ENCODE assay signal across 1 cellular context in the genomic region with DNA sequence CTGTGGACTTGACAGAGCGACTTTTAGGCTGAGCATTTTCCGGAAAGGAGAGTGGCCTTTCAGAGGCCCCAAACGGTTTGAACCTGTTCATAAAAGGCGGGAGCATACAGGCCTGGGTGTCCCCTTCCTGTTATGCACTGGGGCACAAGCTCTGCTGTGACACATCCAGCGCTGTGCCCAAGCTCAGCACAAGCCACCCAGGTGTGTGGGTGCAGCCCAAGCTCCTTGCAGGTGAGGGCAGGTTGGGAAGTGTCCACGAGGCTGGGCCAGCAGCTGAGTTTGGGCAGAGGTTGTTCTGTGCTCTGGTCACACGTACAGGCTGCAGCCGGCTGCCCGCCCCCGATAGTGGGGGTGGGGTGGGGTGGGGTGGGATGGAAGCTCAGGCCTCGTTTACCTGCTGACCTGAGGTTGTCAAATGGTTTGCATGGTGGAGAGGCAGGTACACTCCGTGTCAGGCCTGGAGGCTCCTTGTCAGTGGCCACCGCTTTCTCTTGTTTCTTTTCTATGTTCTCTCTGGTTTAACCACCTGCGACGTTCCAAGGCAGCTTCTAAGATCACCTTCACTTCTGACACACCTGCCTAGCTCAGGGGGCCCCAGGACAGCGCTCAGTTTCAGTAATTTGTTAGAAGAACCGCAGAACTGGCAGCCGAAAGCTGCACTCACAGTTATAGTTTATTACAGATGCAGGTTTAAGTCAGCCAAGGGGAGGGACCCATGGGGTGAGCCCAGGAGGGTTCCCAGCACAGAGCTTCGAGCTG.
TF ChIP-seq lines count a peak whose summit lies in the region.

No MANE protein-coding gene starts in this region.

TF ChIP-seq in HepG2, 621 proteins besides CTCF, POLR2A, EP300 and RAD21 (continued from another document and continues in another):
- TF ChIP-seq DMTF1 (CRISPR knock-in tag; IDR thresholded peaks at IDR 0.05) = no peak
- TF ChIP-seq, protein P1, sequence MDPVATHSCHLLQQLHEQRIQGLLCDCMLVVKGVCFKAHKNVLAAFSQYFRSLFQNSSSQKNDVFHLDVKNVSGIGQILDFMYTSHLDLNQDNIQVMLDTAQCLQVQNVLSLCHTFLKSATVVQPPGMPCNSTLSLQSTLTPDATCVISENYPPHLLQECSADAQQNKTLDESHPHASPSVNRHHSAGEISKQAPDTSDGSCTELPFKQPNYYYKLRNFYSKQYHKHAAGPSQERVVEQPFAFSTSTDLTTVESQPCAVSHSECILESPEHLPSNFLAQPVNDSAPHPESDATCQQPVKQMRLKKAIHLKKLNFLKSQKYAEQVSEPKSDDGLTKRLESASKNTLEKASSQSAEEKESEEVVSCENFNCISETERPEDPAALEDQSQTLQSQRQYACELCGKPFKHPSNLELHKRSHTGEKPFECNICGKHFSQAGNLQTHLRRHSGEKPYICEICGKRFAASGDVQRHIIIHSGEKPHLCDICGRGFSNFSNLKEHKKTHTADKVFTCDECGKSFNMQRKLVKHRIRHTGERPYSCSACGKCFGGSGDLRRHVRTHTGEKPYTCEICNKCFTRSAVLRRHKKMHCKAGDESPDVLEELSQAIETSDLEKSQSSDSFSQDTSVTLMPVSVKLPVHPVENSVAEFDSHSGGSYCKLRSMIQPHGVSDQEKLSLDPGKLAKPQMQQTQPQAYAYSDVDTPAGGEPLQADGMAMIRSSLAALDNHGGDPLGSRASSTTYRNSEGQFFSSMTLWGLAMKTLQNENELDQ (CRISPR knock-in tag; IDR thresholded peaks at IDR 0.05; ENCODE audit: borderline replicate concordance) = no peak
- peak; percentile 41 for TF ChIP-seq U2AF1 (optimal IDR thresholded peaks at IDR 0.05; ENCODE audit: low read depth, low read length)
- TF ChIP-seq ZBTB1 (CRISPR knock-in tag; IDR thresholded peaks at IDR 0.05; ENCODE audit: borderline replicate concordance) = no peak
- TF ChIP-seq, protein P2, sequence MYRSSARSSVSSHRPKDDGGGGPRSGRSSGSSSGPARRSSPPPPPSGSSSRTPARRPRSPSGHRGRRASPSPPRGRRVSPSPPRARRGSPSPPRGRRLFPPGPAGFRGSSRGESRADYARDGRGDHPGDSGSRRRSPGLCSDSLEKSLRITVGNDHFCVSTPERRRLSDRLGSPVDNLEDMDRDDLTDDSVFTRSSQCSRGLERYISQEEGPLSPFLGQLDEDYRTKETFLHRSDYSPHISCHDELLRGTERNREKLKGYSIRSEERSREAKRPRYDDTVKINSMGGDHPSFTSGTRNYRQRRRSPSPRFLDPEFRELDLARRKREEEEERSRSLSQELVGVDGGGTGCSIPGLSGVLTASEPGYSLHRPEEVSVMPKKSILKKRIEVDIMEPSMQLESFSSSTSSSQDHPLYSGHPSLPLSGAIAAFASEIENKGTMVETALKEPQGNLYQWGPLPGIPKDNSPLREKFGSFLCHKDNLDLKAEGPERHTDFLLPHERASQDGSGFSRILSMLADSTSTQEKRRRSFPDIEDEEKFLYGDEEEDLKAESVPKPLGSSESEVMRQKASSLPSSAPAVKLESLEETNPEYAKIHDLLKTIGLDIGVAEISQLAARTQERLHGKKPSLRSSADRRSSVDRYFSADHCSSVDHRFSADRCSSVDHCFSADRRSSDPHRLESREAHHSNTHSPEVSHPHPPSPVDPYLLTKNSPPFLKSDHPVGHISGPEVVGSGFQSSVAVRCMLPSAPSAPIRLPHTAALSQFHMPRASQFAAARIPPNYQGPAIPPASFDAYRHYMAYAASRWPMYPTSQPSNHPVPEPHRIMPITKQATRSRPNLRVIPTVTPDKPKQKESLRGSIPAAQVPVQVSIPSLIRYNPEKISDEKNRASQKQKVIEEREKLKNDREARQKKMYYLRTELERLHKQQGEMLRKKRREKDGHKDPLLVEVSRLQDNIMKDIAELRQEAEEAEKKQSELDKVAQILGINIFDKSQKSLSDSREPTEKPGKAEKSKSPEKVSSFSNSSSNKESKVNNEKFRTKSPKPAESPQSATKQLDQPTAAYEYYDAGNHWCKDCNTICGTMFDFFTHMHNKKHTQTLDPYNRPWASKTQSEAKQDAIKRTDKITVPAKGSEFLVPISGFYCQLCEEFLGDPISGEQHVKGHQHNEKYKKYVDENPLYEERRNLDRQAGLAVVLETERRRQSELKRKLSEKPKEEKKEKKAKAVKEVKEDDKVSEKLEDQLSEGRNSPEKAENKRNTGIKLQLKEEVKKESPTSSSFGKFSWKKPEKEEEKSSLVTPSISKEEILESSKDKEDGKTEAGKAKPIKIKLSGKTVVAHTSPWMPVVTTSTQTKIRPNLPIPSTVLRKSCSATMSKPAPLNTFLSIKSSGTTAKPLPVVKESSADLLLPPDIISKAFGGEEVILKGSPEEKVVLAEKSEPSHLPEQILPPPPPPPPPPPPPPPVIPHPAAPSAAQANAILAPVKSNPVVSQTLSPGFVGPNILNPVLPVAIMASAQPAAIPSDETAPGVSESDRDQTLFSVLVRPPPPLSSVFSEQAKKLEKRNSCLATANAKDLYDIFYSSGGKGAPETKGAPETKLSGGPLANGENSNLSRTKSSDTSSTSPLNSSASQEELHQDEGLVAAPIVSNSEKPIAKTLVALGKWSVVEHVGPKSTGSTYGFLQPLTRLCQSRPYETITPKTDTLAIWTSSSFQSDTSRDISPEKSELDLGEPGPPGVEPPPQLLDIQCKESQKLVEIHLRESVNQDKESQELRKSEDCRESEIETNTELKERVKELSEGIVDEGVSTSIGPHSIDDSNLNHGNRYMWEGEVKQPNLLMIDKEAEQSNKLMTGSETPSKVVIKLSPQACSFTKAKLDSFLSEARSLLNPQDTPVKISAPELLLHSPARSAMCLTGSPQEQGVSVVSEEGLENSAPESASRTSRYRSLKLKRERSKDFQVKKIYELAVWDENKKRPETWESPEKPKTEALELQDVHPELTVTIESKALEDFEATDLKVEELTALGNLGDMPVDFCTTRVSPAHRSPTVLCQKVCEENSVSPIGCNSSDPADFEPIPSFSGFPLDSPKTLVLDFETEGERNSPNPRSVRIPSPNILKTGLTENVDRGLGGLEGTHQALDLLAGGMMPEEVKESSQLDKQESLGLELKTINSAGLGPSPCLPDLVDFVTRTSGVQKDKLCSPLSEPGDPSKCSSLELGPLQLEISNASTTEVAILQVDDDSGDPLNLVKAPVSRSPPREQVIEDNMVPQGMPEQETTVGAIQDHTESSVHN (CRISPR knock-in tag; IDR thresholded peaks at IDR 0.05) = no peak
- TF ChIP-seq PAXIP1 (CRISPR knock-in tag; conservative IDR thresholded peaks at IDR 0.05) = no peak
- peak; percentile 82; the same call in 1 of the 2 replicates for TF ChIP-seq ZC3H13 (CRISPR knock-in tag; IDR thresholded peaks at IDR 0.05)
- TF ChIP-seq THAP11 (CRISPR knock-in tag; IDR thresholded peaks at IDR 0.05) = no peak
- TF ChIP-seq ZNF605 (CRISPR knock-in tag; IDR thresholded peaks at IDR 0.05) = no peak
- TF ChIP-seq ZNF841 (CRISPR knock-in tag; IDR thresholded peaks at IDR 0.05; ENCODE audit: borderline replicate concordance) = peak; percentile 24; the same call in 1 of the 2 replicates
- TF ChIP-seq ARNT2 (CRISPR knock-in tag; IDR thresholded peaks at IDR 0.05; ENCODE audit: low read depth) = no peak
- no peak for TF ChIP-seq ELF3 (CRISPR knock-in tag; IDR thresholded peaks at IDR 0.05)
- TF ChIP-seq IKZF4 (CRISPR knock-in tag; IDR thresholded peaks at IDR 0.05; ENCODE audit: borderline replicate concordance, low read depth, not compliant biosample characterization) = no peak
- TF ChIP-seq, protein P3, sequence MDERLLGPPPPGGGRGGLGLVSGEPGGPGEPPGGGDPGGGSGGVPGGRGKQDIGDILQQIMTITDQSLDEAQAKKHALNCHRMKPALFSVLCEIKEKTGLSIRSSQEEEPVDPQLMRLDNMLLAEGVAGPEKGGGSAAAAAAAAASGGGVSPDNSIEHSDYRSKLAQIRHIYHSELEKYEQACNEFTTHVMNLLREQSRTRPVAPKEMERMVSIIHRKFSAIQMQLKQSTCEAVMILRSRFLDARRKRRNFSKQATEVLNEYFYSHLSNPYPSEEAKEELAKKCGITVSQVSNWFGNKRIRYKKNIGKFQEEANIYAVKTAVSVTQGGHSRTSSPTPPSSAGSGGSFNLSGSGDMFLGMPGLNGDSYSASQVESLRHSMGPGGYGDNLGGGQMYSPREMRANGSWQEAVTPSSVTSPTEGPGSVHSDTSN (CRISPR knock-in tag; IDR thresholded peaks at IDR 0.05) = no peak
- no peak; the same call in 1 of the 2 replicates for TF ChIP-seq ZNF564 (CRISPR knock-in tag; IDR thresholded peaks at IDR 0.05)
- 0 out of 2 replicates have a peak, but pooled peaks have one; percentile 41 for TF ChIP-seq REL (CRISPR knock-in tag; conservative IDR thresholded peaks at IDR 0.05)
- peak; percentile 26; the same call in 1 of the 2 replicates for TF ChIP-seq RBAK (CRISPR knock-in tag; IDR thresholded peaks at IDR 0.05)
- no peak for TF ChIP-seq ZNF138 (CRISPR knock-in tag; IDR thresholded peaks at IDR 0.05; ENCODE audit: low read depth)
- TF ChIP-seq ZEB1 (IDR thresholded peaks at IDR 0.05; ENCODE audit: insufficient replicate concordance, low read depth) = peak; percentile 49
- TF ChIP-seq ZC3H4 (CRISPR knock-in tag; IDR thresholded peaks at IDR 0.05; ENCODE audit: borderline replicate concordance) = no peak
- TF ChIP-seq HDAC1 (CRISPR knock-in tag; IDR thresholded peaks at IDR 0.05) = no peak
- TF ChIP-seq, protein P4, sequence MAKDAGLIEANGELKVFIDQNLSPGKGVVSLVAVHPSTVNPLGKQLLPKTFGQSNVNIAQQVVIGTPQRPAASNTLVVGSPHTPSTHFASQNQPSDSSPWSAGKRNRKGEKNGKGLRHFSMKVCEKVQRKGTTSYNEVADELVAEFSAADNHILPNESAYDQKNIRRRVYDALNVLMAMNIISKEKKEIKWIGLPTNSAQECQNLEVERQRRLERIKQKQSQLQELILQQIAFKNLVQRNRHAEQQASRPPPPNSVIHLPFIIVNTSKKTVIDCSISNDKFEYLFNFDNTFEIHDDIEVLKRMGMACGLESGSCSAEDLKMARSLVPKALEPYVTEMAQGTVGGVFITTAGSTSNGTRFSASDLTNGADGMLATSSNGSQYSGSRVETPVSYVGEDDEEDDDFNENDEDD (CRISPR knock-in tag; IDR thresholded peaks at IDR 0.05; ENCODE audit: borderline replicate concordance) = no peak
- 0 out of 2 replicates have a peak, but pooled peaks have one; percentile 22 for TF ChIP-seq ZNF235 (CRISPR knock-in tag; IDR thresholded peaks at IDR 0.05; ENCODE audit: borderline replicate concordance)
- TF ChIP-seq MXD1 (CRISPR knock-in tag; IDR thresholded peaks at IDR 0.05) = peak; percentile 19; the same call in 1 of the 2 replicates
- no peak for TF ChIP-seq ZNF251 (CRISPR knock-in tag; IDR thresholded peaks at IDR 0.05)
- TF ChIP-seq EED (CRISPR knock-in tag; IDR thresholded peaks at IDR 0.05) = no peak
- TF ChIP-seq CSRNP1 (CRISPR knock-in tag; IDR thresholded peaks at IDR 0.05) = 0 out of 2 replicates have a peak, but pooled peaks have one; percentile 37
- no peak; the same call in 1 of the 2 replicates for TF ChIP-seq ZNF430 (CRISPR knock-in tag; IDR thresholded peaks at IDR 0.05)
- TF ChIP-seq SMARCE1 (IDR thresholded peaks at IDR 0.05; ENCODE audit: borderline replicate concordance) = no peak
- TF ChIP-seq RBFOX2 (IDR thresholded peaks at IDR 0.05; ENCODE audit: low read depth, low read length) = 0 out of 2 replicates have a peak, but pooled peaks have one; percentile 18
- TF ChIP-seq TEAD2 (CRISPR knock-in tag; IDR thresholded peaks at IDR 0.05) = 0 out of 2 replicates have a peak, but pooled peaks have one; percentile 14
- 0 out of 2 replicates have a peak, but pooled peaks have one; percentile 58 for TF ChIP-seq BRD4 (CRISPR knock-in tag; IDR thresholded peaks at IDR 0.05)
